ENCODE assay signal across 23 cellular contexts in genomic region chr1:221228594-221228993, GRCh38.
DNase-seq lines count a peak whose midpoint lies in the region; ATAC-seq and TF ChIP-seq lines count a peak whose summit lies in the region.
"Had no signal": no experiment of that assay in that cellular context is flagged by ENCODE, and none has a peak within 500 bp of the region (broad histone marks: within the 10 kb centered on the region; RNA-seq: fewer than 3 reads in every experiment).

No MANE protein-coding gene starts in this region.

- peaks cover 22% of the 10 kb centered on the region for H3K27me3 ChIP-seq in endodermal cell (ENCODE audit: control insufficient read depth, insufficient read depth, low read length, poor library complexity, severe bottlenecking)
- no peaks in the 10 kb centered on the region for H3K27me3 ChIP-seq in gastroesophageal sphincter
- H3K27me3 ChIP-seq: thyroid gland had no signal

- ATAC-seq in activated T-cell treated with anti-CD3 and anti-CD28 coated beads, Interleukin-2, amount 50 U/mL, for 72 hours (replicated peaks in 1 of 2), result no peak
- no peak for ATAC-seq in gastroesophageal sphincter

- H3K27ac ChIP-seq in endodermal cell (ENCODE audit: low read depth, low read length), result no peak overlapping the region
- no peak overlapping the region for H3K27ac ChIP-seq in gastroesophageal sphincter
- H3K27ac ChIP-seq: thyroid gland had no signal

- no peak overlapping the region for H3K9ac ChIP-seq in endodermal cell (ENCODE audit: extremely low read depth, low read length, poor library complexity, severe bottlenecking)

- H3K27ac Mint-ChIP-seq in activated T-cell treated with anti-CD3 and anti-CD28 coated beads, Interleukin-2, amount 50 U/mL, for 72 hours, result no peak overlapping the region
- no peak overlapping the region for H3K27ac Mint-ChIP-seq in activated T-cell treated with anti-CD3 and anti-CD28 coated beads, Interleukin-2, amount 50 U/mL, for 24 hours
- H3K27ac Mint-ChIP-seq in endodermal cell, result no peak overlapping the region
- H3K27ac Mint-ChIP-seq: activated CD4-positive, alpha-beta memory T cell treated with anti-CD3 and anti-CD28 coated beads, Interleukin-2, amount 10 ng/mL, durations not matched to agents 7 days and 5 days; activated naive CD8-positive, alpha-beta T cell; B cell had no signal

- TF ChIP-seq CTCF in endodermal cell (conservative IDR thresholded peaks at IDR 0.05), result no peak
- TF ChIP-seq CTCF in gastroesophageal sphincter (IDR thresholded peaks at IDR 0.05), result no peak

- H3K4me3 ChIP-seq in endodermal cell (ENCODE audit: low read length), result peak overlapping the region; percentile 44
- H3K4me3 ChIP-seq in gastroesophageal sphincter, result no peak overlapping the region
- H3K4me3 ChIP-seq: thyroid gland had no signal

- no peak for DNase-seq in activated T-cell treated with anti-CD3 and anti-CD28 coated beads, Interleukin-2, amount 50 U/mL, for 72 hours
- no peak for DNase-seq in activated T-cell treated with anti-CD3 and anti-CD28 coated beads, Interleukin-2, amount 50 U/mL, for 24 hours
- DNase-seq in NCI-H345 treated with DMSO at 0.1 percent for 48 hours (lab: John Stamatoyannopoulos, UW; ENCODE audit: unreplicated experiment) (peak; percentile 95), endodermal cell (peak; percentile 89), HK-2 (ENCODE audit: unreplicated experiment) (no peak), SIG-M5 (lab: John Stamatoyannopoulos, UW) (no peak), NCI-H2029 (lab: John Stamatoyannopoulos, UW) (no peak)
- DNase-seq: 8988T; activated CD4-positive, alpha-beta memory T cell treated with anti-CD3 and anti-CD28 coated beads, Interleukin-2, amount 10 ng/mL, durations not matched to agents 7 days and 5 days; activated T-cell treated with anti-CD3 and anti-CD28 coated beads, Interleukin-2, amount 50 U/mL, for 4 hours; DMS53; GOT3; hippocampal formation; left ventricle myocardium superior; NCI-H2029 treated with DMSO at 0.1 percent for 48 hours; right cardiac atrium; SHP77; stimulated activated naive CD4-positive, alpha-beta T cell; T-helper 1 cell; thyroid gland had no signal

- H3K9me3 ChIP-seq in endodermal cell (ENCODE audit: control insufficient read depth, low read length) (peaks cover 33% of the 10 kb centered on the region), gastroesophageal sphincter (peaks cover 0 to 10% (median 0%) of the 10 kb centered on the region in 3 donors)
- H3K9me3 ChIP-seq: thyroid gland had no signal

- H3K36me3 Mint-ChIP-seq in activated T-cell treated with anti-CD3 and anti-CD28 coated beads, Interleukin-2, amount 50 U/mL, for 72 hours (ENCODE audit: insufficient read depth in 2 of 2), result peaks cover 4 to 5% of the 10 kb centered on the region in 2 donors
- H3K36me3 Mint-ChIP-seq in activated T-cell treated with anti-CD3 and anti-CD28 coated beads, Interleukin-2, amount 50 U/mL, for 24 hours (ENCODE audit: low read depth), result no peaks in the 10 kb centered on the region
- H3K36me3 Mint-ChIP-seq in endodermal cell (ENCODE audit: low read depth), result no peaks in the 10 kb centered on the region

- H3K27me3 Mint-ChIP-seq in activated T-cell treated with anti-CD3 and anti-CD28 coated beads, Interleukin-2, amount 50 U/mL, for 72 hours (ENCODE audit: low read depth), result peaks cover 4% of the 10 kb centered on the region
- peaks cover 15% of the 10 kb centered on the region for H3K27me3 Mint-ChIP-seq in activated T-cell treated with anti-CD3 and anti-CD28 coated beads, Interleukin-2, amount 50 U/mL, for 24 hours
- peaks cover 36% of the 10 kb centered on the region for H3K27me3 Mint-ChIP-seq in endodermal cell (ENCODE audit: insufficient read depth)
- H3K27me3 Mint-ChIP-seq: activated CD4-positive, alpha-beta memory T cell treated with anti-CD3 and anti-CD28 coated beads, Interleukin-2, amount 10 ng/mL, durations not matched to agents 7 days and 5 days had no signal

- TF ChIP-seq EP300 in gastroesophageal sphincter (IDR thresholded peaks at IDR 0.05), result no peak

- TF ChIP-seq POLR2A in gastroesophageal sphincter (IDR thresholded peaks at IDR 0.05), result no peak

- H3K9me3 Mint-ChIP-seq in activated T-cell treated with anti-CD3 and anti-CD28 coated beads, Interleukin-2, amount 50 U/mL, for 72 hours, result peaks cover 2 to 6% of the 10 kb centered on the region in 2 donors
- peaks cover 16% of the 10 kb centered on the region for H3K9me3 Mint-ChIP-seq in activated T-cell treated with anti-CD3 and anti-CD28 coated beads, Interleukin-2, amount 50 U/mL, for 24 hours
- H3K9me3 Mint-ChIP-seq in endodermal cell, result peaks cover 27% of the 10 kb centered on the region

- peak overlapping the region; percentile 8 to 73 for H3K4me3 Mint-ChIP-seq in activated T-cell treated with anti-CD3 and anti-CD28 coated beads, Interleukin-2, amount 50 U/mL, for 72 hours
- no peak overlapping the region for H3K4me3 Mint-ChIP-seq in activated T-cell treated with anti-CD3 and anti-CD28 coated beads, Interleukin-2, amount 50 U/mL, for 24 hours
- peak overlapping the region; percentile 13 for H3K4me3 Mint-ChIP-seq in endodermal cell
- H3K4me3 Mint-ChIP-seq: activated CD4-positive, alpha-beta memory T cell treated with anti-CD3 and anti-CD28 coated beads, Interleukin-2, amount 10 ng/mL, durations not matched to agents 7 days and 5 days; activated naive CD8-positive, alpha-beta T cell; activated T-cell treated with anti-CD3 and anti-CD28 coated beads, Interleukin-2, amount 50 U/mL, for 4 hours; B cell had no signal

- H3K4me1 Mint-ChIP-seq in activated T-cell treated with anti-CD3 and anti-CD28 coated beads, Interleukin-2, amount 50 U/mL, for 72 hours (ENCODE audit: low read depth), result peaks cover 14% of the 10 kb centered on the region
- H3K4me1 Mint-ChIP-seq in activated T-cell treated with anti-CD3 and anti-CD28 coated beads, Interleukin-2, amount 50 U/mL, for 24 hours (ENCODE audit: low read depth), result peaks cover 12% of the 10 kb centered on the region
- peaks cover 30% of the 10 kb centered on the region for H3K4me1 Mint-ChIP-seq in endodermal cell
- H3K4me1 Mint-ChIP-seq: activated CD4-positive, alpha-beta memory T cell treated with anti-CD3 and anti-CD28 coated beads, Interleukin-2, amount 10 ng/mL, durations not matched to agents 7 days and 5 days; B cell had no signal

- H3K4me1 ChIP-seq in endodermal cell (ENCODE audit: control insufficient read depth, insufficient read depth, low read length), result peaks cover 10% of the 10 kb centered on the region
- H3K4me1 ChIP-seq in gastroesophageal sphincter, result peaks cover 0 to 27% (median 13%) of the 10 kb centered on the region in 3 donors
- H3K4me1 ChIP-seq: thyroid gland had no signal

- H3K36me3 ChIP-seq in endodermal cell (ENCODE audit: control insufficient read depth, insufficient read depth, low read length), result no peaks in the 10 kb centered on the region
- no peaks in the 10 kb centered on the region for H3K36me3 ChIP-seq in gastroesophageal sphincter
- H3K36me3 ChIP-seq: thyroid gland had no signal

- 5 to 16% methylated on average over 3 to 4 of the region's 5 CpGs for WGBS in endodermal cell (ENCODE audit: insufficient coverage in 1 of 2, insufficient read length in 1 of 2), 2 experiments
- WGBS in gastroesophageal sphincter (ENCODE audit: low coverage in 1 of 2), 2 donors, result 75% methylated on average over 5 of the region's 5 CpGs; no CpG with 5 or more reads in 1 of the 2 donors

Comparison
In these comparisons a context has a peak if more than half of its experiments do, and no peak if none do; other contexts are left out.
1. DNase-seq: peak in NCI-H345 treated with DMSO at 0.1 percent for 48 hours (single experiment) and endodermal cell (single experiment); none in activated T-cell treated with anti-CD3 and anti-CD28 coated beads, Interleukin-2, amount 50 U/mL, for 72 hours (0 of 2), activated T-cell treated with anti-CD3 and anti-CD28 coated beads, Interleukin-2, amount 50 U/mL, for 24 hours (single experiment), HK-2 (single experiment), SIG-M5 (single experiment) and NCI-H2029 (single experiment).